13 cellular contexts compared by ENCODE assay signal in the genomic region with DNA sequence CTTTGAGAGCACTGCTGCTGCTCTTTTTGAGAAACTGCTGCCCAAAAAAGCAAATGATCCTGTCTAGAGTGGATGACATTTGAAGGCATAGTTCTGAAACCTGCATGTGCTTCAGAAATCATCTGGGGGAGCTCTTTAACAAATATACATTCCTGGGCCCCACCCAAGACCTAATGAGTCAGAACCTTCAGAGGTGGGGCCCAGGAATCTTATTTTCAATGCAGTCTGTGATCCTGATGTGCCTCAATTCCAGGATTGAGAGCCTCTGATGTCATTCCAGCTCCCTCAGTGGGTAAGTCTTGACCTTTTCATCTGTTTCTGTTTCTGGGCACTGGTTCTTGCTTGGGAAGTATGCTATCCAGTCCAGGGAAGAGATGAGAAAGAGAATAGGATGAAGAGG. TPM values are rescaled to one million over a fixed set of nuclear protein-coding genes. Genes with fewer than 3 reads are reported as not detected.
DNase-seq lines count a peak whose midpoint lies in the region; ATAC-seq and TF ChIP-seq lines count a peak whose summit lies in the region.
"Had no signal": no experiment of that assay in that cellular context is flagged by ENCODE, and none has a peak within 500 bp of the region (broad histone marks: within the 10 kb centered on the region; RNA-seq: fewer than 3 reads in every experiment).

No MANE protein-coding gene starts in this region.

- peak overlapping the region; percentile 85 for H3K27ac Mint-ChIP-seq in type B pancreatic cell

- TF ChIP-seq CTCF in HEK293 (tag by site-specific recombination; IDR thresholded peaks at IDR 0.05) (no peak), foreskin keratinocyte (conservative IDR thresholded peaks at IDR 0.05) (peak; percentile 69), type B pancreatic cell (conservative IDR thresholded peaks at IDR 0.05) (no peak)

- no peak overlapping the region for H3K9ac ChIP-seq in adipocyte (ENCODE audit: low read length)

- peaks cover 3% of the 10 kb centered on the region for H3K36me3 Mint-ChIP-seq in type B pancreatic cell

- H3K4me1 ChIP-seq in HEK293 (ENCODE audit: control insufficient read depth, insufficient read depth, low read length) (no peaks in the 10 kb centered on the region), adipocyte (ENCODE audit: control insufficient read depth, insufficient read depth, low read length) (no peaks in the 10 kb centered on the region), foreskin keratinocyte (peaks cover 24% of the 10 kb centered on the region)
- H3K4me1 ChIP-seq: sigmoid colon had no signal

- H3K4me3 ChIP-seq in HEK293 (ENCODE audit: low read depth, low read length), result no peak overlapping the region
- H3K4me3 ChIP-seq in adipocyte (ENCODE audit: low read length), result no peak overlapping the region
- H3K4me3 ChIP-seq: coronary artery, sigmoid colon had no signal

- no peak overlapping the region for H3K27ac ChIP-seq in HEK293 (ENCODE audit: extremely low read depth, low read depth, low read length)
- H3K27ac ChIP-seq in foreskin keratinocyte, result peak overlapping the region; percentile 71
- H3K27ac ChIP-seq: coronary artery, sigmoid colon had no signal

- CTCF ChIA-PET in HEK293 (lab: Yijun Ruan, JAX), result interaction anchor here (0.7 to 4.5 kb wide), 15 partner anchors 10 to 631 kb away, joined by 3 to 37 read pairs (median 5); no protein-coding TSS in a partner anchor

- peaks cover 8% of the 10 kb centered on the region for H3K27me3 Mint-ChIP-seq in type B pancreatic cell

- H3K4me1 Mint-ChIP-seq in type B pancreatic cell (ENCODE audit: unreplicated experiment), result peaks cover 8% of the 10 kb centered on the region

- H3K27me3 ChIP-seq in adipocyte (replicated peaks; ENCODE audit: control insufficient read depth, insufficient read depth, low read length) (peaks cover 14% of the 10 kb centered on the region), foreskin keratinocyte (no peaks in the 10 kb centered on the region)

- H3K4me3 Mint-ChIP-seq in type B pancreatic cell, result no peak overlapping the region

- H3K9me3 Mint-ChIP-seq in type B pancreatic cell, result no peaks in the 10 kb centered on the region

- POLR2A ChIA-PET in HEK293 (lab: Yijun Ruan, JAX), result no interaction called here

- ATAC-seq in foreskin keratinocyte (peak; percentile 58), HG03520 (IDR thresholded peaks at IDR 0.05; ENCODE audit: unreplicated experiment) (no peak), GM19328 (IDR thresholded peaks at IDR 0.05; ENCODE audit: unreplicated experiment) (no peak)
- ATAC-seq: activated CD4-positive, CD25-positive, alpha-beta regulatory T cell treated with anti-CD3 and anti-CD28 coated beads, Interleukin-2, amount 50 U/mL, for 24 hours had no signal

- DNase-seq in adipocyte (ENCODE audit: low read depth) (peak; percentile 77), foreskin keratinocyte (peak; percentile 71 to 89), type B pancreatic cell (ENCODE audit: extremely low spot score, unreplicated experiment) (no peak), NCI-H1105 (lab: John Stamatoyannopoulos, UW) (no peak)
- DNase-seq: activated T-cell treated with anti-CD3 and anti-CD28 coated beads, Interleukin-2, amount 50 U/mL, for 48 hours; GDM1; Kasumi-1; sigmoid colon had no signal

- no peaks in the 10 kb centered on the region for H3K36me3 ChIP-seq in HEK293 (ENCODE audit: control insufficient read depth in 2 of 2, insufficient read depth in 1 of 2, low read length in 2 of 2)
- no peaks in the 10 kb centered on the region for H3K36me3 ChIP-seq in adipocyte (ENCODE audit: control insufficient read depth, insufficient read depth, low read length, severe bottlenecking)
- H3K36me3 ChIP-seq: sigmoid colon had no signal

- no peaks in the 10 kb centered on the region for H3K9me3 ChIP-seq in HEK293 (ENCODE audit: control insufficient read depth, insufficient read depth, low read depth, low read length)
- no peaks in the 10 kb centered on the region for H3K9me3 ChIP-seq in adipocyte (ENCODE audit: control insufficient read depth, low read length)
- H3K9me3 ChIP-seq: sigmoid colon had no signal

TF ChIP-seq in HEK293, 187 proteins besides CTCF, POLR2A, EP300 and RAD21 (continues in another document):
- TF ChIP-seq SCRT2 (tag by site-specific recombination; IDR thresholded peaks at IDR 0.05) (no peak), ZNF132 (tag by site-specific recombination; IDR thresholded peaks at IDR 0.05; ENCODE audit: borderline replicate concordance) (no peak), ZNF23 (tag by site-specific recombination; IDR thresholded peaks at IDR 0.05; ENCODE audit: borderline replicate concordance) (no peak), IKZF3 (tag by site-specific recombination; IDR thresholded peaks at IDR 0.05) (no peak), SETDB1 (IDR thresholded peaks at IDR 0.05; ENCODE audit: insufficient read length, low read length) (no peak), ZNF311 (tag by site-specific recombination; IDR thresholded peaks at IDR 0.05; ENCODE audit: borderline replicate concordance) (no peak), ZNF677 (tag by site-specific recombination; IDR thresholded peaks at IDR 0.05) (no peak), ZNF600 (tag by site-specific recombination; IDR thresholded peaks at IDR 0.05) (no peak), ZBTB1 (tag by site-specific recombination; IDR thresholded peaks at IDR 0.05) (no peak), OVOL3 (tag by site-specific recombination; IDR thresholded peaks at IDR 0.05) (no peak), ZFP69B (tag by site-specific recombination; IDR thresholded peaks at IDR 0.05) (peak; percentile 73; the same call in 1 of the 2 replicates), ZBTB21 (tag by site-specific recombination; IDR thresholded peaks at IDR 0.05) (no peak)
- TF ChIP-seq, protein P1, sequence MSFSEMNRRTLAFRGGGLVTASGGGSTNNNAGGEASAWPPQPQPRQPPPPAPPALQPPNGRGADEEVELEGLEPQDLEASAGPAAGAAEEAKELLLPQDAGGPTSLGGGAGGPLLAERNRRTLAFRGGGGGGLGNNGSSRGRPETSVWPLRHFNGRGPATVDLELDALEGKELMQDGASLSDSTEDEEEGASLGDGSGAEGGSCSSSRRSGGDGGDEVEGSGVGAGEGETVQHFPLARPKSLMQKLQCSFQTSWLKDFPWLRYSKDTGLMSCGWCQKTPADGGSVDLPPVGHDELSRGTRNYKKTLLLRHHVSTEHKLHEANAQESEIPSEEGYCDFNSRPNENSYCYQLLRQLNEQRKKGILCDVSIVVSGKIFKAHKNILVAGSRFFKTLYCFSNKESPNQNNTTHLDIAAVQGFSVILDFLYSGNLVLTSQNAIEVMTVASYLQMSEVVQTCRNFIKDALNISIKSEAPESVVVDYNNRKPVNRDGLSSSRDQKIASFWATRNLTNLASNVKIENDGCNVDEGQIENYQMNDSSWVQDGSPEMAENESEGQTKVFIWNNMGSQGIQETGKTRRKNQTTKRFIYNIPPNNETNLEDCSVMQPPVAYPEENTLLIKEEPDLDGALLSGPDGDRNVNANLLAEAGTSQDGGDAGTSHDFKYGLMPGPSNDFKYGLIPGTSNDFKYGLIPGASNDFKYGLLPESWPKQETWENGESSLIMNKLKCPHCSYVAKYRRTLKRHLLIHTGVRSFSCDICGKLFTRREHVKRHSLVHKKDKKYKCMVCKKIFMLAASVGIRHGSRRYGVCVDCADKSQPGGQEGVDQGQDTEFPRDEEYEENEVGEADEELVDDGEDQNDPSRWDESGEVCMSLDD (tag by site-specific recombination; IDR thresholded peaks at IDR 0.05), result no peak
- TF ChIP-seq, protein P2, sequence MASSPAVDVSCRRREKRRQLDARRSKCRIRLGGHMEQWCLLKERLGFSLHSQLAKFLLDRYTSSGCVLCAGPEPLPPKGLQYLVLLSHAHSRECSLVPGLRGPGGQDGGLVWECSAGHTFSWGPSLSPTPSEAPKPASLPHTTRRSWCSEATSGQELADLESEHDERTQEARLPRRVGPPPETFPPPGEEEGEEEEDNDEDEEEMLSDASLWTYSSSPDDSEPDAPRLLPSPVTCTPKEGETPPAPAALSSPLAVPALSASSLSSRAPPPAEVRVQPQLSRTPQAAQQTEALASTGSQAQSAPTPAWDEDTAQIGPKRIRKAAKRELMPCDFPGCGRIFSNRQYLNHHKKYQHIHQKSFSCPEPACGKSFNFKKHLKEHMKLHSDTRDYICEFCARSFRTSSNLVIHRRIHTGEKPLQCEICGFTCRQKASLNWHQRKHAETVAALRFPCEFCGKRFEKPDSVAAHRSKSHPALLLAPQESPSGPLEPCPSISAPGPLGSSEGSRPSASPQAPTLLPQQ (tag by site-specific recombination; IDR thresholded peaks at IDR 0.05), result peak; percentile 64; the same call in 1 of the 2 replicates
- TF ChIP-seq, protein P3, sequence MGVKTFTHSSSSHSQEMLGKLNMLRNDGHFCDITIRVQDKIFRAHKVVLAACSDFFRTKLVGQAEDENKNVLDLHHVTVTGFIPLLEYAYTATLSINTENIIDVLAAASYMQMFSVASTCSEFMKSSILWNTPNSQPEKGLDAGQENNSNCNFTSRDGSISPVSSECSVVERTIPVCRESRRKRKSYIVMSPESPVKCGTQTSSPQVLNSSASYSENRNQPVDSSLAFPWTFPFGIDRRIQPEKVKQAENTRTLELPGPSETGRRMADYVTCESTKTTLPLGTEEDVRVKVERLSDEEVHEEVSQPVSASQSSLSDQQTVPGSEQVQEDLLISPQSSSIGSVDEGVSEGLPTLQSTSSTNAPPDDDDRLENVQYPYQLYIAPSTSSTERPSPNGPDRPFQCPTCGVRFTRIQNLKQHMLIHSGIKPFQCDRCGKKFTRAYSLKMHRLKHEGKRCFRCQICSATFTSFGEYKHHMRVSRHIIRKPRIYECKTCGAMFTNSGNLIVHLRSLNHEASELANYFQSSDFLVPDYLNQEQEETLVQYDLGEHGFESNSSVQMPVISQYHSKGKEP (tag by site-specific recombination; IDR thresholded peaks at IDR 0.05), result no peak
- TF ChIP-seq, protein P4, sequence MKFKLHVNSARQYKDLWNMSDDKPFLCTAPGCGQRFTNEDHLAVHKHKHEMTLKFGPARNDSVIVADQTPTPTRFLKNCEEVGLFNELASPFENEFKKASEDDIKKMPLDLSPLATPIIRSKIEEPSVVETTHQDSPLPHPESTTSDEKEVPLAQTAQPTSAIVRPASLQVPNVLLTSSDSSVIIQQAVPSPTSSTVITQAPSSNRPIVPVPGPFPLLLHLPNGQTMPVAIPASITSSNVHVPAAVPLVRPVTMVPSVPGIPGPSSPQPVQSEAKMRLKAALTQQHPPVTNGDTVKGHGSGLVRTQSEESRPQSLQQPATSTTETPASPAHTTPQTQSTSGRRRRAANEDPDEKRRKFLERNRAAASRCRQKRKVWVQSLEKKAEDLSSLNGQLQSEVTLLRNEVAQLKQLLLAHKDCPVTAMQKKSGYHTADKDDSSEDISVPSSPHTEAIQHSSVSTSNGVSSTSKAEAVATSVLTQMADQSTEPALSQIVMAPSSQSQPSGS (tag by site-specific recombination; IDR thresholded peaks at IDR 0.05; ENCODE audit: low read depth), result no peak

RNA-seq across cellular contexts. Expression of a gene that starts 42.3 kb away (rescaled TPM):
- total RNA-seq in foreskin keratinocyte, result not detected in 2 replicates
- not detected in 2 replicates for polyA plus RNA-seq in foreskin keratinocyte
- 10.6 and 19.0 TPM in 2 replicates for total RNA-seq in type B pancreatic cell (ENCODE audit: low replicate concordance)

RNA-seq across cellular contexts. Expression of a gene that starts 59.4 kb away (rescaled TPM):
- total RNA-seq in foreskin keratinocyte, result 29.6 and 30.5 TPM in 2 replicates
- 13.0 and 14.9 TPM in 2 replicates for polyA plus RNA-seq in foreskin keratinocyte
- 37.5 and 49.4 TPM in 2 replicates for total RNA-seq in type B pancreatic cell (ENCODE audit: low replicate concordance)

Comparison
In these comparisons a context has a peak if more than half of its experiments do, and no peak if none do; other contexts are left out.
1. DNase-seq: peak in adipocyte (single experiment) and foreskin keratinocyte (2 of 2); none in type B pancreatic cell (single experiment) and NCI-H1105 (single experiment).
2. RNA of a gene that starts 42.3 kb away (total RNA-seq): 10.6 to 19.0 TPM in type B pancreatic cell; not detected in foreskin keratinocyte; every median in the first group is over 10 times any median in the second.